Comparison of ENCODE assay signal across 22 cellular contexts in the genomic region with DNA sequence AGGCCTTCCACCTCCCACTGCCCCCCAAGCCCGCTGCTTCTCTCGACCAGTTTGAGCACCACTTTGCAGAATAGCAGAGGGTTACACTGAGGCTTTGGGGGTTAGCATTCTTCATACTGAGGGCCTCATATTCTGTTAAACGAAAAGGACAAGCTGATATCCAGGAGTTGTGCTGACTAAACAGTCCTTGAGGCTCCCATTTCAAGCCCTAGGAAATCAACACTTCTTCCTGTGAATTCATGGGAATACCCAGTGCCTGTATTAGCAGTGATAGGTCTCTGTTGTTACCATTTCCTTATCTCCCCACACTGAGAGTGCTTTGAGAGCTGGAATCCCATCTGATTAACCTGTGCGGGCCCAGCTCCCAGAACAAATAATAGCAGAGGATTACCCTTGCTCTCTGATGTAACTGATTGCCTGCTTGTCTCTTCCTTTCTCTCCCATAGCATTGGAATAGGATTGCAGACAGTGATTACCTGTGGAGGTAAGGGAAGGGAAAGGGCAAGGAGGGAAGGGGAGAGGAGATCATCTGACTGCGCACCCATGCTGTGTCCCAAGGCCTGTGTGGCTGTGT. TPM values are rescaled to one million over a fixed set of nuclear protein-coding genes. Genes with fewer than 3 reads are reported as not detected.
"Had no signal": no experiment of that assay in that cellular context is flagged by ENCODE, and none has a peak within 500 bp of the region (broad histone marks: within the 10 kb centered on the region; RNA-seq: fewer than 3 reads in every experiment).

No MANE protein-coding gene starts in this region.

- H3K27me3 Mint-ChIP-seq: activated naive CD4-positive, alpha-beta T cell treated with anti-CD3 and anti-CD28 coated beads, Interleukin-2, amount 50 U/mL, for 24 hours; stimulated activated naive CD8-positive, alpha-beta T cell treated with anti-CD3 and anti-CD28 coated beads, Interleukin-15, Interleukin-2, amounts not matched to agents 100 ng/mL and 50 ng/mL, for 24 hours; type B pancreatic cell had no signal

- H3K27ac ChIP-seq: adrenal gland, colonic mucosa, esophagus squamous epithelium, right lobe of liver had no signal

- H3K9me3 ChIP-seq: adrenal gland, colonic mucosa, esophagus squamous epithelium, right lobe of liver had no signal

- H3K4me3 ChIP-seq: adrenal gland, colonic mucosa, esophagus squamous epithelium, right lobe of liver had no signal

- DNase-seq: activated CD4-positive, alpha-beta memory T cell treated with anti-CD3 and anti-CD28 coated beads, Interleukin-2, amount 10 ng/mL, durations not matched to agents 7 days and 5 days; activated CD4-positive, alpha-beta T cell treated with anti-CD3 and anti-CD28 coated beads for 4 hours; activated effector memory CD4-positive, alpha-beta T cell treated with anti-CD3 and anti-CD28 coated beads, Interleukin-2, amount 50 U/mL, for 16 hours; activated T-cell treated with anti-CD3 and anti-CD28 coated beads, Interleukin-2, amount 50 U/mL, for 4 hours; central memory CD4-positive, alpha-beta T cell; colonic mucosa; esophagus squamous epithelium; kidney glomerular epithelial cell; mesenchymal stem cell; natural killer cell; nucleus accumbens; right lobe of liver had no signal

- H3K4me1 Mint-ChIP-seq: activated CD4-positive, alpha-beta memory T cell treated with anti-CD3 and anti-CD28 coated beads, Interleukin-2, amount 10 ng/mL, durations not matched to agents 7 days and 5 days; activated naive CD4-positive, alpha-beta T cell treated with anti-CD3 and anti-CD28 coated beads, Interleukin-2, amount 50 U/mL, for 24 hours; natural killer cell had no signal

- H3K36me3 ChIP-seq: adrenal gland, colonic mucosa, esophagus squamous epithelium, right lobe of liver had no signal

- H3K27ac Mint-ChIP-seq: activated CD4-positive, alpha-beta memory T cell treated with anti-CD3 and anti-CD28 coated beads, Interleukin-2, amount 10 ng/mL, durations not matched to agents 7 days and 5 days; activated naive CD4-positive, alpha-beta T cell treated with anti-CD3 and anti-CD28 coated beads, Interleukin-2, amount 50 U/mL, for 24 hours; natural killer cell; stimulated activated naive CD8-positive, alpha-beta T cell treated with anti-CD3 and anti-CD28 coated beads, Interleukin-15, Interleukin-2, amounts not matched to agents 100 ng/mL and 50 ng/mL, for 24 hours; type B pancreatic cell had no signal

- FAIRE-seq: endothelial cell of umbilical vein had no signal

- H3K4me3 Mint-ChIP-seq: activated CD4-positive, alpha-beta memory T cell treated with anti-CD3 and anti-CD28 coated beads, Interleukin-2, amount 10 ng/mL, durations not matched to agents 7 days and 5 days; activated naive CD4-positive, alpha-beta T cell treated with anti-CD3 and anti-CD28 coated beads, Interleukin-2, amount 50 U/mL, for 24 hours; activated T-cell treated with anti-CD3 and anti-CD28 coated beads, Interleukin-2, amount 50 U/mL, for 4 hours; natural killer cell; stimulated activated naive CD8-positive, alpha-beta T cell treated with anti-CD3 and anti-CD28 coated beads, Interleukin-15, Interleukin-2, amounts not matched to agents 100 ng/mL and 50 ng/mL, for 24 hours; type B pancreatic cell had no signal

- ATAC-seq: activated T-cell treated with anti-CD3 and anti-CD28 coated beads, Interleukin-2, amount 50 U/mL, for 4 hours; natural killer cell had no signal

- H3K36me3 Mint-ChIP-seq: activated naive CD4-positive, alpha-beta T cell treated with anti-CD3 and anti-CD28 coated beads, Interleukin-2, amount 50 U/mL, for 24 hours; natural killer cell; type B pancreatic cell had no signal

- H3K27me3 ChIP-seq: adrenal gland, colonic mucosa, esophagus squamous epithelium, right lobe of liver had no signal

- H3K9me3 Mint-ChIP-seq: activated CD4-positive, alpha-beta memory T cell treated with anti-CD3 and anti-CD28 coated beads, Interleukin-2, amount 10 ng/mL, durations not matched to agents 7 days and 5 days; activated naive CD4-positive, alpha-beta T cell treated with anti-CD3 and anti-CD28 coated beads, Interleukin-2, amount 50 U/mL, for 24 hours; activated T-cell treated with anti-CD3 and anti-CD28 coated beads, Interleukin-2, amount 50 U/mL, for 4 hours; natural killer cell; stimulated activated naive CD8-positive, alpha-beta T cell treated with anti-CD3 and anti-CD28 coated beads, Interleukin-15, Interleukin-2, amounts not matched to agents 100 ng/mL and 50 ng/mL, for 24 hours; type B pancreatic cell had no signal

- H3K4me1 ChIP-seq: adrenal gland, colonic mucosa, esophagus squamous epithelium, right lobe of liver had no signal

RNA-seq across cellular contexts. Expression of a gene that starts 0.9 kb away (rescaled TPM):
- total RNA-seq: activated CD4-positive, alpha-beta memory T cell treated with anti-CD3 and anti-CD28 coated beads, Interleukin-2, amount 10 ng/mL, durations not matched to agents 7 days and 5 days; activated T-cell treated with anti-CD3 and anti-CD28 coated beads, Interleukin-2, amount 50 U/mL, for 4 hours; adrenal gland; colonic mucosa; endothelial cell of umbilical vein; esophagus squamous epithelium; fibroblast of villous mesenchyme; glomerular endothelial cell; liver; right lobe of liver had no signal
- polyA plus RNA-seq: endothelial cell of umbilical vein, liver had no signal

RNA-seq across cellular contexts. Expression of a gene that starts 39.5 kb away (rescaled TPM):
- total RNA-seq: activated CD4-positive, alpha-beta memory T cell treated with anti-CD3 and anti-CD28 coated beads, Interleukin-2, amount 10 ng/mL, durations not matched to agents 7 days and 5 days; activated T-cell treated with anti-CD3 and anti-CD28 coated beads, Interleukin-2, amount 50 U/mL, for 4 hours; adrenal gland; colonic mucosa; endothelial cell of umbilical vein; esophagus squamous epithelium; fibroblast of villous mesenchyme; glomerular endothelial cell; liver; natural killer cell; pulmonary artery endothelial cell; right lobe of liver; temporal lobe had no signal
- polyA plus RNA-seq: adrenal gland, endothelial cell of umbilical vein, liver had no signal
